In the genomic region with DNA sequence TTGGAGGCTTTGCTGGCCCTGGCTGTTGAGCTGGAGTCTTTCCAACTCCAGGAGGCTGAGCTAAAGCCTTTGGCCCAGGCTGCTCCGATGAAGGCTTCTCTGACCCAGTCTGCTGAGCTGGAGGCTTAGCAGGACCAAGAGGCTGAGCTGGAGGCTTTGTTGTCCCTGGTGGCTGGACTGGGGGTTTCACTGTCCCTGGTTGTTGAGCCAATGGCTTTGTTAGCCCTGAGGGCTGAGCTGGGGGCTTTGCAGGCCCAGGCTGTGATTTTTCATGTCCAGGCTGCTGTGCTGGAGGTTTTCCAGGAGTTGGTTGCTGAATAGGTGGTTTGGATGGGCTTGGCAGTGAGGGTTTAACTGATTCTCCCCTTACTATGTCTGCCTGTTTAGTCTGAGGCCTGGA, we compare ENCODE assay signal across 24 cellular contexts. TPM values are rescaled to one million over a fixed set of nuclear protein-coding genes. Genes with fewer than 3 reads are reported as not detected.
"Had no signal": no experiment of that assay in that cellular context is flagged by ENCODE, and none has a peak within 500 bp of the region (broad histone marks: within the 10 kb centered on the region; RNA-seq: fewer than 3 reads in every experiment).

No MANE protein-coding gene starts in this region.

- FAIRE-seq: frontal cortex, urothelium cell line had no signal

- ATAC-seq: activated CD8-positive, alpha-beta memory T cell treated with anti-CD3 and anti-CD28 coated beads, Interleukin-2, amount 10 ng/mL, durations not matched to agents 7 days and 5 days; activated CD8-positive, alpha-beta T cell treated with anti-CD3 and anti-CD28 coated beads, Interleukin-2, amount 10 ng/mL, durations not matched to agents 7 days and 5 days; activated naive CD8-positive, alpha-beta T cell treated with anti-CD3 and anti-CD28 coated beads, Interleukin-2, amount 50 U/mL, for 24 hours; natural killer cell treated with Interleukin-12 subunit alpha and Interleukin-12 subunit beta and Interleukin-15 and Interleukin-18, amount 100 ng/mL, for 72 hours; right cardiac atrium; stimulated activated naive B cell treated with anti-CD40 and anti-IgM and Interleukin-4, amounts not matched to agents 10 μg/mL and 1 μg/mL and 100 μg/mL, for 72 hours had no signal

- H3K9me3 ChIP-seq: esophagus squamous epithelium, left ventricle myocardium inferior, mucosa of descending colon, suprapubic skin, tibial artery had no signal

- H3K4me1 ChIP-seq: esophagus squamous epithelium, left ventricle myocardium inferior, suprapubic skin, tibial artery had no signal

- H3K4me3 ChIP-seq: esophagus squamous epithelium, hepatocyte, left ventricle myocardium inferior, lung, mucosa of descending colon, suprapubic skin, tibial artery had no signal

- DNase-seq: activated B cell treated with CpG ODN at 0.5 μM for 24 hours; activated CD8-positive, alpha-beta memory T cell treated with anti-CD3 and anti-CD28 coated beads, Interleukin-2, amount 10 ng/mL, durations not matched to agents 7 days and 5 days; activated CD8-positive, alpha-beta T cell treated with anti-CD3 and anti-CD28 coated beads, Interleukin-2, amount 10 ng/mL, durations not matched to agents 7 days and 5 days; activated naive CD8-positive, alpha-beta T cell treated with anti-CD3 and anti-CD28 coated beads, Interleukin-2, amount 50 U/mL, for 24 hours; activated T-cell treated with anti-CD3 and anti-CD28 coated beads, Interleukin-2, amount 50 U/mL, for 48 hours; amygdala; central memory CD4-positive, alpha-beta T cell; esophagus squamous epithelium; islet precursor cell; left ventricle myocardium inferior; stimulated activated CD4-positive, alpha-beta T cell treated with anti-CD3 and anti-CD28 coated beads, Interleukin-4, amount 100 ng/mL, for 24 hours; stimulated activated naive B cell treated with anti-CD40 and anti-IgM and Interleukin-4, amounts not matched to agents 10 μg/mL and 1 μg/mL and 100 μg/mL, for 72 hours; T-helper 2 cell; tibial artery had no signal

- H3K27me3 ChIP-seq: esophagus squamous epithelium, hepatocyte, suprapubic skin, tibial artery had no signal

- H3K27ac ChIP-seq: epithelial cell of prostate, esophagus squamous epithelium, hepatocyte, left ventricle myocardium inferior, suprapubic skin, tibial artery had no signal

- H3K36me3 ChIP-seq: esophagus squamous epithelium, left ventricle myocardium inferior, suprapubic skin, tibial artery had no signal

RNA-seq across cellular contexts. Expression of gene PCLO, which starts 7.3 kb away (rescaled TPM):
- total RNA-seq: activated CD8-positive, alpha-beta memory T cell treated with anti-CD3 and anti-CD28 coated beads, Interleukin-2, amount 10 ng/mL, durations not matched to agents 7 days and 5 days; activated CD8-positive, alpha-beta T cell treated with anti-CD3 and anti-CD28 coated beads, Interleukin-2, amount 10 ng/mL, durations not matched to agents 7 days and 5 days; activated T-helper 2 cell treated with anti-CD3 and anti-CD28 coated beads, Interferon-gamma antibody, Interleukin-2, Interleukin-4, amounts not matched to agents 10 μg/mL and 5 μg/mL and 100 μg/mL, durations not matched to agents 14 hours and 24 hours and 36 hours; natural killer cell treated with Interleukin-12 subunit alpha and Interleukin-12 subunit beta and Interleukin-15 and Interleukin-18, amount 100 ng/mL, for 72 hours had no signal
